In the genomic region with DNA sequence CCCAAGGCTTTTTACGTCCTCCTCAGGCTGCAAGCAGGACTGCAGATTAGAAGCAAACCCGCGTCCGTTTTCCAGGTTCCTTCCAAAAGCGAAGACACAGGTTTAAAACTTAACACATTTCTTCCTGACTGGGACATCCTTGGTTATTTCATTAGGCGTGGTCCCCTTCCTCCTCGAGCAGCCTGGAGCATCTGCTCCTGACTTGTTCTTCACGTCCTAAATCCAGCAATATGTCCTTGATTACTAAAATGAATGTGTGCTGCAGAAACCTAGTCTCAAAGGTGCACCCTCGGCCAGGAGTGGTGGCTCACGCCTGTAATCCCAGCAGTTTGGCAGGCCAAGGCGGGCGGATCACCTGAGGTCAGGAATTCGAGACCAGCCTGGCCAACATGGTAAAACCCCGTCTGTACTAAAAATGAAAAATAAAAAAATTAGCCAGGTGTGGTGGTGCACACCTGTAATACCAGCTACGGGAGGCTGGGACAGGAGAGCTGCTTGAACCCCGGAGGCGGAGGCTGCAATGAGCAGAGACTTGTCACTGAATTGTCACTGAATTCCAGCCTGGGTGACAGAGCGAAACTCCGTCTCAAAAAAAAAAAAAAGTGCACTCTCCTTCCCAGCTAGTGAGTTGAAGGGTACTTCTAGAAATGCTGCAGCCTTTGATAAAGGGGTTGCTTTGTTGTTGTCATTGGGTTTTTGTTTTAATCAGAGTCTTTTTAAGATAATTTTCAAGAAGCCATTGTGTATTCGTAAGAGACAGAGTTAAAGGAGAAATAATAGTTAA, we compare ENCODE assay signal across 10 cellular contexts. TPM values are rescaled to one million over a fixed set of nuclear protein-coding genes. Genes with fewer than 3 reads are reported as not detected.
DNase-seq lines count a peak whose midpoint lies in the region; ATAC-seq, FAIRE-seq and TF ChIP-seq lines count a peak whose summit lies in the region.
"Had no signal": no experiment of that assay in that cellular context is flagged by ENCODE, and none has a peak within 500 bp of the region (broad histone marks: within the 10 kb centered on the region; RNA-seq: fewer than 3 reads in every experiment).

No MANE protein-coding gene starts in this region.

- H3K27me3 Mint-ChIP-seq in T-helper 1 cell treated with Interleukin-12 subunit alpha and Interleukin-12 subunit beta and Interleukin-4 antibody, amounts not matched to agents 30 μg/mL and 1 μg/mL, for 36 hours (ENCODE audit: low read depth) = peaks cover 24% of the 10 kb centered on the region
- peaks cover 45% of the 10 kb centered on the region for H3K27me3 Mint-ChIP-seq in activated naive CD8-positive, alpha-beta T cell treated with anti-CD3 and anti-CD28 coated beads, Interleukin-2, amount 10 ng/mL, durations not matched to agents 7 days and 5 days

- peak overlapping the region; percentile 76 for H3K4me2 ChIP-seq in keratinocyte (ENCODE audit: control insufficient read depth, extremely low read depth, insufficient read depth, low read depth, low read length)

- H3K9me3 ChIP-seq in keratinocyte (ENCODE audit: control insufficient read depth, low read depth, low read length) (no peaks in the 10 kb centered on the region), subcutaneous abdominal adipose tissue (ENCODE audit: control insufficient read depth in 5 of 5, low read length in 5 of 5) (no peaks in the 10 kb centered on the region)

- no peak for TF ChIP-seq CTCF in keratinocyte (optimal IDR thresholded peaks at IDR 0.05 in 1 of 3, IDR thresholded peaks at IDR 0.05 in 1 of 3, conservative IDR thresholded peaks at IDR 0.05 in 1 of 3; ENCODE audit: extremely low read depth in 1 of 3, insufficient read depth in 2 of 3, low read length in 3 of 3)

- H3K4me3 ChIP-seq in keratinocyte (ENCODE audit: control insufficient read depth in 2 of 3, extremely low read depth in 1 of 3, insufficient read depth in 2 of 3, low read depth in 1 of 3, low read length in 3 of 3) (peak overlapping the region; percentile 22 to 47 (median 23)), subcutaneous abdominal adipose tissue (ENCODE audit: low read depth in 1 of 5, low read length in 5 of 5) (peak overlapping the region; percentile 53 to 94 (median 65))

- H3K9me1 ChIP-seq in keratinocyte (ENCODE audit: control insufficient read depth, extremely low read depth, insufficient read depth, low read length) = no peaks in the 10 kb centered on the region

- H3K9me3 Mint-ChIP-seq in T-helper 1 cell treated with Interleukin-12 subunit alpha and Interleukin-12 subunit beta and Interleukin-4 antibody, amounts not matched to agents 30 μg/mL and 1 μg/mL, for 36 hours = no peaks in the 10 kb centered on the region
- H3K9me3 Mint-ChIP-seq in activated naive CD8-positive, alpha-beta T cell treated with anti-CD3 and anti-CD28 coated beads, Interleukin-2, amount 10 ng/mL, durations not matched to agents 7 days and 5 days = no peaks in the 10 kb centered on the region

- ATAC-seq in activated naive CD8-positive, alpha-beta T cell treated with anti-CD3 and anti-CD28 coated beads, Interleukin-2, amount 10 ng/mL, durations not matched to agents 7 days and 5 days (ENCODE audit: low read depth) = no peak
- ATAC-seq in HG03095 (IDR thresholded peaks at IDR 0.05; ENCODE audit: unreplicated experiment) = no peak
- ATAC-seq in GM21576 (IDR thresholded peaks at IDR 0.05; ENCODE audit: unreplicated experiment) = no peak

- H3K4me1 ChIP-seq in keratinocyte (ENCODE audit: control insufficient read depth, extremely low read depth, insufficient read depth, low read length) (peaks cover 29% of the 10 kb centered on the region), subcutaneous abdominal adipose tissue (ENCODE audit: control insufficient read depth in 5 of 5, insufficient read depth in 5 of 5, low read length in 5 of 5) (peaks cover 0 to 49% (median 44%) of the 10 kb centered on the region in 5 donors)

- H3K9ac ChIP-seq in keratinocyte (ENCODE audit: control insufficient read depth, extremely low read depth, insufficient read depth, low read length) = peak overlapping the region; percentile 18
- peak overlapping the region in 3 of 5 donors; percentile 21 to 51 (median 48) for H3K9ac ChIP-seq in subcutaneous abdominal adipose tissue (ENCODE audit: low read length in 5 of 5)

- dilution Hi-C loops in keratinocyte (cut with MboI; ENCODE audit: extremely low pct_ligation_motif_present, low sequenced_read_pairs) = no loop called here

- H3K4me3 Mint-ChIP-seq in T-helper 1 cell treated with Interleukin-12 subunit alpha and Interleukin-12 subunit beta and Interleukin-4 antibody, amounts not matched to agents 30 μg/mL and 1 μg/mL, for 36 hours = peak overlapping the region; percentile 88
- H3K4me3 Mint-ChIP-seq in activated naive CD8-positive, alpha-beta T cell treated with anti-CD3 and anti-CD28 coated beads, Interleukin-2, amount 10 ng/mL, durations not matched to agents 7 days and 5 days = peak overlapping the region; percentile 85

- FAIRE-seq in keratinocyte (lab: Jason Lieb, UNC) = peak; percentile 57
- FAIRE-seq: A204.1 had no signal

- H4K20me1 ChIP-seq in keratinocyte (ENCODE audit: control insufficient read depth, extremely low read depth, insufficient read depth, low read length) = no peaks in the 10 kb centered on the region

- H3K27ac ChIP-seq in keratinocyte (ENCODE audit: control insufficient read depth, insufficient read depth, low read length) = no peak overlapping the region
- no peak overlapping the region for H3K27ac ChIP-seq in subcutaneous abdominal adipose tissue (ENCODE audit: low read depth, low read length)
- H3K27ac ChIP-seq: HL-60 had no signal

- POLR2A ChIA-PET in activated naive CD8-positive, alpha-beta T cell treated with anti-CD3 and anti-CD28 coated beads, Interleukin-2, amount 10 ng/mL, durations not matched to agents 7 days and 5 days (lab: Charles Lee) = no interaction called here

- H3K4me1 Mint-ChIP-seq in T-helper 1 cell treated with Interleukin-12 subunit alpha and Interleukin-12 subunit beta and Interleukin-4 antibody, amounts not matched to agents 30 μg/mL and 1 μg/mL, for 36 hours (ENCODE audit: low read depth) = peaks cover 54% of the 10 kb centered on the region
- H3K4me1 Mint-ChIP-seq in activated naive CD8-positive, alpha-beta T cell treated with anti-CD3 and anti-CD28 coated beads, Interleukin-2, amount 10 ng/mL, durations not matched to agents 7 days and 5 days = peaks cover 35% of the 10 kb centered on the region

- H3K36me3 Mint-ChIP-seq in T-helper 1 cell treated with Interleukin-12 subunit alpha and Interleukin-12 subunit beta and Interleukin-4 antibody, amounts not matched to agents 30 μg/mL and 1 μg/mL, for 36 hours (ENCODE audit: low read depth) = peaks cover 8% of the 10 kb centered on the region
- peaks cover 2% of the 10 kb centered on the region for H3K36me3 Mint-ChIP-seq in activated naive CD8-positive, alpha-beta T cell treated with anti-CD3 and anti-CD28 coated beads, Interleukin-2, amount 10 ng/mL, durations not matched to agents 7 days and 5 days

- H2AFZ ChIP-seq in keratinocyte (ENCODE audit: control insufficient read depth, low read length) = peak overlapping the region; percentile 54

- H3K27ac Mint-ChIP-seq in T-helper 1 cell treated with Interleukin-12 subunit alpha and Interleukin-12 subunit beta and Interleukin-4 antibody, amounts not matched to agents 30 μg/mL and 1 μg/mL, for 36 hours = no peak overlapping the region
- no peak overlapping the region for H3K27ac Mint-ChIP-seq in activated naive CD8-positive, alpha-beta T cell treated with anti-CD3 and anti-CD28 coated beads, Interleukin-2, amount 10 ng/mL, durations not matched to agents 7 days and 5 days

- DNase-seq in T-helper 1 cell (no peak), keratinocyte (ENCODE audit: low read depth, low spot score) (no peak), NCI-H1105 treated with DMSO at 0.1 percent for 48 hours (lab: John Stamatoyannopoulos, UW) (no peak)
- DNase-seq in activated naive CD8-positive, alpha-beta T cell treated with anti-CD3 and anti-CD28 coated beads, Interleukin-2, amount 10 ng/mL, durations not matched to agents 7 days and 5 days = no peak

- H3K79me2 ChIP-seq in keratinocyte (ENCODE audit: control insufficient read depth, insufficient read depth, low read length) = peaks cover 31% of the 10 kb centered on the region

- no peaks in the 10 kb centered on the region for H3K36me3 ChIP-seq in keratinocyte (ENCODE audit: control insufficient read depth in 2 of 2, extremely low read depth in 1 of 2, insufficient read depth in 2 of 2, low read length in 2 of 2)
- no peaks in the 10 kb centered on the region for H3K36me3 ChIP-seq in subcutaneous abdominal adipose tissue (ENCODE audit: control insufficient read depth in 5 of 5, insufficient read depth in 5 of 5, low read length in 5 of 5)

- H3K27me3 ChIP-seq in keratinocyte (ENCODE audit: control insufficient read depth, extremely low read depth, insufficient read depth, low read length) = peaks cover 4% of the 10 kb centered on the region
- H3K27me3 ChIP-seq in subcutaneous abdominal adipose tissue (ENCODE audit: control insufficient read depth in 5 of 5, insufficient read depth in 4 of 5, low read length in 5 of 5) = no peaks in the 10 kb centered on the region

RNA-seq across cellular contexts. Expression of a gene that starts 0.9 kb away (rescaled TPM):
- 10 to 100 TPM; 17.9 to 27.0 TPM for total RNA-seq in activated naive CD8-positive, alpha-beta T cell treated with anti-CD3 and anti-CD28 coated beads, Interleukin-2, amount 10 ng/mL, durations not matched to agents 7 days and 5 days
- 6.8 to 18.5 TPM (median 17.2 TPM) in 3 replicates for polyA plus RNA-seq in keratinocyte
- polyA plus RNA-seq in keratinocyte (2011; ENCODE audit: low read depth) = 2.9 TPM
- 8.3 and 9.4 TPM in 2 replicates for polyA plus RNA-seq in keratinocyte (2011; cell fraction: cytosol; rRNA removed)
- polyA plus RNA-seq in keratinocyte (2011; cell fraction: nucleus; rRNA removed) = 22.2 and 27.2 TPM in 2 replicates
- 4.2 and 16.4 TPM in 2 replicates for polyA plus RNA-seq in keratinocyte (2012; ENCODE audit: low replicate concordance)
- 27.4 to 75.5 TPM (median 34.8 TPM) in 3 replicates for polyA minus RNA-seq in keratinocyte
- 12.9 TPM for polyA minus RNA-seq in keratinocyte (2011; cell fraction: cytosol; rRNA and poly(A)+ RNA removed)
- 26.0 and 36.4 TPM in 2 replicates for polyA minus RNA-seq in keratinocyte (2011; cell fraction: nucleus; rRNA and poly(A)+ RNA removed)
